Comparison of ENCODE assay signal across 8 cellular contexts in genomic region chr9:127199001-127199791, GRCh38.
DNase-seq lines count a peak whose midpoint lies in the region; ATAC-seq and TF ChIP-seq lines count a peak whose summit lies in the region.

No MANE protein-coding gene starts in this region.

- H3K27me3 Mint-ChIP-seq in glutamatergic neuron (ENCODE audit: unreplicated experiment): peaks cover 7% of the 10 kb centered on the region

- no peaks in the 10 kb centered on the region for H3K9me3 ChIP-seq in tibial nerve

- H3K27me3 ChIP-seq in GM06990 (replicated peaks; ENCODE audit: control insufficient read depth, insufficient read depth, low read length) (no peaks in the 10 kb centered on the region), tibial nerve (no peaks in the 10 kb centered on the region)

- no peaks in the 10 kb centered on the region for H3K36me3 ChIP-seq in GM06990 (ENCODE audit: control insufficient read depth, insufficient read depth, low read length)
- peaks cover 0 to 11% (median 0%) of the 10 kb centered on the region in 3 donors for H3K36me3 ChIP-seq in tibial nerve

- H3K4me1 Mint-ChIP-seq in glutamatergic neuron (ENCODE audit: low read depth, unreplicated experiment): peaks cover 4% of the 10 kb centered on the region

- H3K36me3 Mint-ChIP-seq in glutamatergic neuron (ENCODE audit: unreplicated experiment): no peaks in the 10 kb centered on the region

- no peak overlapping the region for H3K27ac Mint-ChIP-seq in glutamatergic neuron (ENCODE audit: unreplicated experiment)

- TF ChIP-seq EP300 in tibial nerve (IDR thresholded peaks at IDR 0.05): peak in 1 of 2 donors; percentile 49

- no peak for TF ChIP-seq POLR2A in tibial nerve (IDR thresholded peaks at IDR 0.05)

- DNase-seq in GM06990 (ENCODE audit: extremely low read depth, insufficient read length) (peak; percentile 63), KG1 (lab: John Stamatoyannopoulos, UW) (peak; percentile 45), SK-N-DZ (ENCODE audit: low spot score) (peak; percentile 84), glutamatergic neuron (peak; percentile 82), pons (ENCODE audit: low spot score) (peak; percentile 83), tibial nerve (ENCODE audit: low spot score in 2 of 2) (peak; percentile 79 to 93)
- DNase-seq in activated naive CD4-positive, alpha-beta T cell treated with Interleukin-2 at 50 U/mL for 16 hours: peak; percentile 80

- WGBS in tibial nerve, 2 donors: 29 to 34% methylated on average over 11 to 15 of the region's 15 CpGs

- H3K4me3 ChIP-seq in GM06990 (replicated peaks; ENCODE audit: low read depth, low read length): no peak overlapping the region
- H3K4me3 ChIP-seq in tibial nerve: no peak overlapping the region

- H3K9me3 Mint-ChIP-seq in glutamatergic neuron (ENCODE audit: unreplicated experiment): no peaks in the 10 kb centered on the region

- no peak overlapping the region for H3K4me3 Mint-ChIP-seq in glutamatergic neuron (ENCODE audit: unreplicated experiment)

- peaks cover 0 to 33% (median 15%) of the 10 kb centered on the region in 4 donors for H3K4me1 ChIP-seq in tibial nerve

- peak overlapping the region in 3 of 4 donors; percentile 41 to 75 (median 64) for H3K27ac ChIP-seq in tibial nerve

- ATAC-seq in GM19452 (IDR thresholded peaks at IDR 0.05; ENCODE audit: unreplicated experiment): no peak

- TF ChIP-seq CTCF in GM06990 (IDR thresholded peaks at IDR 0.05; ENCODE audit: insufficient read depth, low read length, poor library complexity, severe bottlenecking) (peak; percentile 94), glutamatergic neuron (IDR thresholded peaks at IDR 0.05; ENCODE audit: partially characterized antibody, unreplicated experiment) (peak; percentile 99), tibial nerve (IDR thresholded peaks at IDR 0.05) (peak; percentile 89 to 99 (median 96))
